Comparison of ENCODE assay signal across 19 cellular contexts in the genomic region with DNA sequence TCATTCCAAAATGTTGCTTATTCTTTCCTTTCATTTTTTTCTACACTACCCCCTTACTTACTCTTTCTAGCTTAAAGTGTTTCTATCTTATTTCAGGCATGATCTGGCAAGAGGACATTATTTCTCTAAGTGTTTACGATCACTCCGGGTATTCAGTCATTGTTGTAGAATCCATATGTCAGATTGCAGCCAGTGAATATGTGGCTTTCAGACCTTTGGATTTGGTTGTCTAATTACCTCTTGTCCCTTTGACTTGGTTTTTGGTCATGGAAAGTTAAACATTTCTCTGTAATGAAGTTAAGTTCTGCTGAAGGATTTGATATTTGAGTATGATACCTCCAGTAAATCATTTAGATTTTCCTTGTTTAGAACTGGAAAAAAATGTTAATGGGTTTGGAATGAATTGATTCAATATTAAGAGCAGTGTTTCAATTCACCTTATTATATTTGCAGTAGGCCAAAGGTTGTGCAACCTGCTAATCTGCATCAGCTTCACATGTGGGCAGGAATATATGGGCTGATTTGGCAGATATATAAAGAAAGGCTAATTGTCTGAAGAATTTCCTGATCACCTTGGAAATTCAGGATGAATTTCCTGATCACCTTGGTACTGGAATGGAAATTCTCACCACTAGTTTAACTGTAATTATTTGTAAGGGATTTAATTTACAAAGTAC.
DNase-seq lines count a peak whose midpoint lies in the region; ATAC-seq, FAIRE-seq and TF ChIP-seq lines count a peak whose summit lies in the region.
"Had no signal": no experiment of that assay in that cellular context is flagged by ENCODE, and none has a peak within 500 bp of the region (broad histone marks: within the 10 kb centered on the region; RNA-seq: fewer than 3 reads in every experiment).

No MANE protein-coding gene starts in this region.

- POLR2A ChIA-PET in SK-N-SH (lab: Yijun Ruan, JAX), result no interaction called here

- H3K9me2 ChIP-seq in SK-N-SH, result no peaks in the 10 kb centered on the region

- H3K4me2 ChIP-seq in SK-N-SH, result no peak overlapping the region

- H3F3A ChIP-seq in SK-N-SH (replicated peaks; ENCODE audit: insufficient read depth), result peaks cover 8% of the 10 kb centered on the region

- H3K79me2 ChIP-seq in SK-N-SH (ENCODE audit: insufficient read depth), result 0 out of 2 replicates have a peak, but pooled peaks cover 3% of the 10 kb centered on the region

- CTCF ChIA-PET in SK-N-SH (lab: Yijun Ruan, JAX), result interaction anchor here (1.0 kb wide), 1 partner anchor 25 kb away, joined by 3 read pairs; no protein-coding TSS in a partner anchor

- 91% methylated on average over 2 of the region's 2 CpGs for WGBS in SK-N-SH (ENCODE audit: low lambda C conversion rate)
- 13 to 59% (median 28%) methylated on average over 2 of the region's 2 CpGs for WGBS in small intestine, 3 donors

- H3K27ac Mint-ChIP-seq in immature natural killer cell, result no peak overlapping the region
- H3K27ac Mint-ChIP-seq: CD4-positive, alpha-beta memory T cell; HFFc6 had no signal

- H3K27ac ChIP-seq in SK-N-SH (ENCODE audit: low read depth in 2 of 2, low read length in 1 of 2) (no peak overlapping the region), dorsolateral prefrontal cortex (peak overlapping the region in 49 of 59 donors; percentile 3 to 96 (median 75)), small intestine (ENCODE audit: low read depth in 1 of 2, low read length in 1 of 2) (no peak overlapping the region)
- H3K27ac ChIP-seq: C4-2B had no signal

- no peaks in the 10 kb centered on the region for H4K20me1 ChIP-seq in SK-N-SH (ENCODE audit: insufficient read depth)

- TF ChIP-seq RAD21 in SK-N-SH (IDR thresholded peaks at IDR 0.05; ENCODE audit: low read length), result no peak

- TF ChIP-seq CTCF in SK-N-SH (IDR thresholded peaks at IDR 0.05) (no peak), dorsolateral prefrontal cortex (IDR thresholded peaks at IDR 0.05 in 54 of 56, conservative IDR thresholded peaks at IDR 0.05 in 2 of 56; ENCODE audit: low read depth in 1 of 56, partially characterized antibody in 56 of 56) (no peak)

- FAIRE-seq in small intestine (lab: Jason Lieb, UNC), result no peak
- FAIRE-seq: GM12878, GM18507, GM19239, H1, HTR-8/SVneo had no signal

- H3K27me3 ChIP-seq in SK-N-SH (ENCODE audit: insufficient read depth), result no peaks in the 10 kb centered on the region
- H3K27me3 ChIP-seq in dorsolateral prefrontal cortex, result no peaks in the 10 kb centered on the region
- H3K27me3 ChIP-seq in small intestine (ENCODE audit: control insufficient read depth in 2 of 2, insufficient read depth in 2 of 2, low read length in 2 of 2), result no peaks in the 10 kb centered on the region

- no peak for DNase-seq in SK-N-SH
- DNase-seq in NCI-H69 (lab: John Stamatoyannopoulos, UW), result peak; percentile 12
- DNase-seq in dorsolateral prefrontal cortex, result no peak
- DNase-seq in small intestine, result peak; percentile 58
- DNase-seq in immature natural killer cell, result no peak
- no peak for DNase-seq in NOMO-1 treated with dmso at 0.1 percent for 144 hours (lab: John Stamatoyannopoulos, UW; ENCODE audit: unreplicated experiment)
- DNase-seq: ACHN; CD4-positive, alpha-beta memory T cell; DMS79; HFFc6 had no signal

- no peaks in the 10 kb centered on the region for H3K9me3 Mint-ChIP-seq in immature natural killer cell
- H3K9me3 Mint-ChIP-seq: HFFc6 had no signal

- H3K4me3 ChIP-seq in SK-N-SH (ENCODE audit: low read depth in 2 of 2, low read length in 1 of 2) (no peak overlapping the region), dorsolateral prefrontal cortex (no peak overlapping the region), small intestine (ENCODE audit: low read depth in 1 of 2, low read length in 2 of 2) (no peak overlapping the region)
- H3K4me3 ChIP-seq: GM12878, HAP-1 had no signal

- H3K9me3 ChIP-seq in SK-N-SH (no peaks in the 10 kb centered on the region), small intestine (ENCODE audit: control insufficient read depth, low read depth) (no peaks in the 10 kb centered on the region)
- H3K9me3 ChIP-seq: HAP-1 had no signal

- peaks cover 0 to 5% (median 2%) of the 10 kb centered on the region in 3 donors for H3K27me3 Mint-ChIP-seq in immature natural killer cell (ENCODE audit: low read depth in 3 of 3)

- H3K4me3 Mint-ChIP-seq in immature natural killer cell, result no peak overlapping the region
- H3K4me3 Mint-ChIP-seq: CD4-positive, alpha-beta memory T cell; HFFc6 had no signal

- intact Hi-C loops in dorsolateral prefrontal cortex (cut with DNase I), result loop anchor here in 1 of 2 donors (10.0 kb wide), 1 partner anchor 228 kb away; the partner anchor contains the start of gene FMNL2

- no peaks in the 10 kb centered on the region for H3K36me3 ChIP-seq in SK-N-SH (replicated peaks in 1 of 2; ENCODE audit: control insufficient read depth in 1 of 2, insufficient read depth in 2 of 2, low read length in 1 of 2)
- no peaks in the 10 kb centered on the region for H3K36me3 ChIP-seq in small intestine (ENCODE audit: control insufficient read depth in 2 of 2, insufficient read depth in 2 of 2, low read length in 2 of 2)
- H3K36me3 ChIP-seq: HAP-1 had no signal

- no peaks in the 10 kb centered on the region for H3K4me1 Mint-ChIP-seq in immature natural killer cell
- H3K4me1 Mint-ChIP-seq: CD4-positive, alpha-beta memory T cell had no signal

- TF ChIP-seq EP300 in SK-N-SH (IDR thresholded peaks at IDR 0.05; ENCODE audit: borderline replicate concordance in 1 of 2, low read depth in 1 of 2, low read length in 1 of 2), result no peak

- ATAC-seq in SK-N-SH treated with all-trans-retinoic acid at 6 μM for 48 hours (no peak), GM19397 (IDR thresholded peaks at IDR 0.05; ENCODE audit: unreplicated experiment) (no peak)
- ATAC-seq: GM12878 had no signal

- H2AFZ ChIP-seq in SK-N-SH (ENCODE audit: low read depth), result no peak overlapping the region

- H3K4me1 ChIP-seq in SK-N-SH (ENCODE audit: control insufficient read depth in 1 of 2, insufficient read depth in 2 of 2, low read depth in 1 of 2, low read length in 1 of 2), result peaks cover 2 to 21% of the 10 kb centered on the region in 2 experiments
- peaks cover 0 to 2% of the 10 kb centered on the region in 2 donors for H3K4me1 ChIP-seq in small intestine (ENCODE audit: control insufficient read depth in 2 of 2, insufficient read depth in 1 of 2, low read depth in 1 of 2, low read length in 1 of 2)

- H3K36me3 Mint-ChIP-seq in immature natural killer cell, result peaks cover 0 to 4% (median 0%) of the 10 kb centered on the region in 3 donors
- H3K36me3 Mint-ChIP-seq: CD4-positive, alpha-beta memory T cell had no signal

- H3K9ac ChIP-seq in SK-N-SH, result no peak overlapping the region

TF ChIP-seq in SK-N-SH treated with all-trans-retinoic acid at 6 μM for 48 hours, 23 proteins besides CTCF, POLR2A, EP300 and RAD21:
- TF ChIP-seq POU6F1 (CRISPR knock-in tag; IDR thresholded peaks at IDR 0.05; ENCODE audit: borderline replicate concordance, low read depth), result no peak
- TF ChIP-seq ISL1 (CRISPR knock-in tag; IDR thresholded peaks at IDR 0.05), result peak; percentile 75
- 0 out of 2 replicates have a peak, but pooled peaks have one; percentile 64 for TF ChIP-seq ZC3H10 (CRISPR knock-in tag; IDR thresholded peaks at IDR 0.05)
TF ChIP-seq in SK-N-SH treated with all-trans-retinoic acid at 6 μM for 48 hours: peak in this region for 2.

TF ChIP-seq in SK-N-SH, 30 proteins besides CTCF, POLR2A, EP300 and RAD21 (continues in another document):
- TF ChIP-seq NFIC (IDR thresholded peaks at IDR 0.05; ENCODE audit: borderline replicate concordance) (no peak), FOXM1 (IDR thresholded peaks at IDR 0.05; ENCODE audit: low read depth) (no peak), FOXJ3 (CRISPR knock-in tag; IDR thresholded peaks at IDR 0.05) (no peak), FOSL2 (IDR thresholded peaks at IDR 0.05; ENCODE audit: borderline replicate concordance, low read depth) (no peak), USF2 (IDR thresholded peaks at IDR 0.05; ENCODE audit: borderline replicate concordance, low read depth, low read length) (no peak), IRF3 (IDR thresholded peaks at IDR 0.05; ENCODE audit: low read depth, low read length) (no peak), YY1 (IDR thresholded peaks at IDR 0.05; ENCODE audit: low read depth) (no peak), RXRA (IDR thresholded peaks at IDR 0.05; ENCODE audit: borderline replicate concordance, low read depth) (no peak), RFX5 (IDR thresholded peaks at IDR 0.05; ENCODE audit: low read length) (no peak), USF1 (IDR thresholded peaks at IDR 0.05; ENCODE audit: borderline replicate concordance, low read depth) (no peak), MEF2A (IDR thresholded peaks at IDR 0.05; ENCODE audit: borderline replicate concordance, low read depth) (no peak), GABPA (IDR thresholded peaks at IDR 0.05; ENCODE audit: low read depth) (no peak), EZH2phosphoT487 (IDR thresholded peaks at IDR 0.05; ENCODE audit: borderline replicate concordance, low read depth) (no peak)
- TF ChIP-seq, protein P1, sequence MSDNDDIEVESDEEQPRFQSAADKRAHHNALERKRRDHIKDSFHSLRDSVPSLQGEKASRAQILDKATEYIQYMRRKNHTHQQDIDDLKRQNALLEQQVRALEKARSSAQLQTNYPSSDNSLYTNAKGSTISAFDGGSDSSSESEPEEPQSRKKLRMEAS (IDR thresholded peaks at IDR 0.05; ENCODE audit: low read depth), result no peak

Comparison
In these comparisons a context has a peak if more than half of its experiments do, and no peak if none do; other contexts are left out.
1. DNase-seq: peak in NCI-H69 (single experiment) and small intestine (single experiment); none in SK-N-SH (single experiment), dorsolateral prefrontal cortex (0 of 10), immature natural killer cell (0 of 3) and NOMO-1 treated with dmso at 0.1 percent for 144 hours (single experiment).
2. H3K27ac ChIP-seq: peak in dorsolateral prefrontal cortex (49 of 59); none in SK-N-SH (0 of 2) and small intestine (0 of 2).